Comparison of ENCODE assay signal across 1 cellular context in the genomic region with DNA sequence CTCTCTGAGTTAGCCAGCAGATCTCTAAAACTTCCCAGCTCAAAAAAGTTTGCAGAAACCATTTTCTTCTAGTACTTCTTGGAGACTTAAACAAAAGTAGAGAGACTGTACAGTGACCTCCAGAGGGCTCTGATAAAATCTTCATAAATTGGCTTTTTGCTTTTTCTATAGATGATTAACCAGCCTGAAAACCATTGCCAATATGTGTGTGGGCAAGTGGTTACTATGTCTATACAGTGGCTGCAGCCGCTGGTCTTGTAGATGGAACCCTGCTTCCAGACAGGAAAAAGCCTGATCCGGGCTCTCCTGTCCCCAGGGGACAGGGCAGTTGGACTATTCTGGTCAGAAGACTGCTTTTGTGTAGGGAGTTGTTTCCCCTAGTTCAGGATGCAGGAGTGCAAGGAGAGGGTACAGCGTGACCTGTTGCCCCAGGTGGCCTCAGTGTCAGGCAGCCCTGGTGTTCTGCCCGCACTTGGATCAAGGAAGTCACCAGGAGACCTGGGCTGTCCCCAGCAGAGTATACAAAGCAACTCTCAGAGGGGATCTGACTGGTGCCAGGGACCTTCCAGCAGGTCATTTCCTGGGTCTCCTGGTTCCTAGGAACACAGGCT.
TF ChIP-seq lines count a peak whose summit lies in the region.

No MANE protein-coding gene starts in this region.

TF ChIP-seq in HepG2, 621 proteins besides CTCF, POLR2A, EP300 and RAD21:
- TF ChIP-seq ISL2 (CRISPR knock-in tag; IDR thresholded peaks at IDR 0.05) (no peak), ZNF501 (CRISPR knock-in tag; IDR thresholded peaks at IDR 0.05) (no peak), SIN3B (IDR thresholded peaks at IDR 0.05; ENCODE audit: low read length) (no peak), PAF1 (CRISPR knock-in tag; IDR thresholded peaks at IDR 0.05) (no peak)
